In genomic region chr22:27258773-27259172, GRCh38 we compare ENCODE assay signal across 18 cellular contexts.
"Had no signal": no experiment of that assay in that cellular context is flagged by ENCODE, and none has a peak within 500 bp of the region (broad histone marks: within the 10 kb centered on the region; RNA-seq: fewer than 3 reads in every experiment).

No MANE protein-coding gene starts in this region.

- H3K27me3 Mint-ChIP-seq: activated naive CD4-positive, alpha-beta T cell treated with anti-CD3 and anti-CD28 coated beads, Interleukin-2, amount 10 ng/mL, durations not matched to agents 7 days and 5 days had no signal

- H3K9me3 ChIP-seq: pancreas had no signal

- H3K4me3 Mint-ChIP-seq: activated CD8-positive, alpha-beta T cell treated with anti-CD3 and anti-CD28 coated beads for 36 hours; activated naive CD4-positive, alpha-beta T cell treated with anti-CD3 and anti-CD28 coated beads, Interleukin-2, amount 10 ng/mL, durations not matched to agents 7 days and 5 days; activated T-helper 17 cell treated with anti-CD3 and anti-CD28 coated beads, Interleukin-2, amount 50 U/mL, for 72 hours; central memory CD8-positive, alpha-beta T cell; natural killer cell treated with Interleukin-12 subunit alpha and Interleukin-12 subunit beta and Interleukin-15 and Interleukin-18, amount 100 ng/mL, for 72 hours; stimulated activated naive CD8-positive, alpha-beta T cell treated with anti-CD3 and anti-CD28 coated beads, Interleukin-15, amount 100 ng/mL, for 72 hours; T-helper 2 cell treated with Interferon-gamma antibody and Interleukin-4, amounts not matched to agents 5 μg/mL and 100 μg/mL, for 36 hours had no signal

- DNase-seq: activated CD8-positive, alpha-beta T cell treated with anti-CD3 and anti-CD28 coated beads for 36 hours; activated naive CD4-positive, alpha-beta T cell treated with anti-CD3 and anti-CD28 coated beads, Interleukin-2, amount 10 ng/mL, durations not matched to agents 7 days and 5 days; amniotic stem cell; body of pancreas; effector memory CD4-positive, alpha-beta T cell; gastrocnemius medialis; heart right ventricle; islet precursor cell; left lung; pancreas; stimulated activated CD4-positive, alpha-beta T cell treated with anti-CD3 and anti-CD28 coated beads, Interleukin-4, amount 100 ng/mL, for 4 hours; stimulated activated naive CD8-positive, alpha-beta T cell treated with anti-CD3 and anti-CD28 coated beads, Interleukin-15, amount 100 ng/mL, for 72 hours had no signal

- H3K4me1 Mint-ChIP-seq: activated naive CD4-positive, alpha-beta T cell treated with anti-CD3 and anti-CD28 coated beads, Interleukin-2, amount 10 ng/mL, durations not matched to agents 7 days and 5 days; activated T-helper 17 cell treated with anti-CD3 and anti-CD28 coated beads, Interleukin-2, amount 50 U/mL, for 72 hours; central memory CD8-positive, alpha-beta T cell; stimulated activated naive CD8-positive, alpha-beta T cell treated with anti-CD3 and anti-CD28 coated beads, Interleukin-15, amount 100 ng/mL, for 72 hours had no signal

- ATAC-seq: activated CD8-positive, alpha-beta T cell treated with anti-CD3 and anti-CD28 coated beads for 36 hours; activated T-helper 17 cell treated with anti-CD3 and anti-CD28 coated beads, Interleukin-2, amount 50 U/mL, for 72 hours; body of pancreas; gastrocnemius medialis; heart right ventricle; left lung; natural killer cell treated with Interleukin-12 subunit alpha and Interleukin-12 subunit beta and Interleukin-15 and Interleukin-18, amount 100 ng/mL, for 72 hours; pancreas; stimulated activated naive CD8-positive, alpha-beta T cell treated with anti-CD3 and anti-CD28 coated beads, Interleukin-15, amount 100 ng/mL, for 72 hours had no signal

- H3K36me3 Mint-ChIP-seq: activated naive CD4-positive, alpha-beta T cell treated with anti-CD3 and anti-CD28 coated beads, Interleukin-2, amount 10 ng/mL, durations not matched to agents 7 days and 5 days had no signal

- H3K4me3 ChIP-seq: body of pancreas, gastrocnemius medialis, heart right ventricle, left lung, pancreas, thoracic aorta had no signal

- H3K36me3 ChIP-seq: gastrocnemius medialis, heart right ventricle, left lung, pancreas, thoracic aorta had no signal

- H3K27me3 ChIP-seq: body of pancreas, gastrocnemius medialis, pancreas had no signal

- H3K27ac Mint-ChIP-seq: activated CD8-positive, alpha-beta T cell treated with anti-CD3 and anti-CD28 coated beads for 36 hours; activated naive CD4-positive, alpha-beta T cell treated with anti-CD3 and anti-CD28 coated beads, Interleukin-2, amount 10 ng/mL, durations not matched to agents 7 days and 5 days; activated T-helper 17 cell treated with anti-CD3 and anti-CD28 coated beads, Interleukin-2, amount 50 U/mL, for 72 hours; natural killer cell treated with Interleukin-12 subunit alpha and Interleukin-12 subunit beta and Interleukin-15 and Interleukin-18, amount 100 ng/mL, for 72 hours; T-helper 2 cell treated with Interferon-gamma antibody and Interleukin-4, amounts not matched to agents 5 μg/mL and 100 μg/mL, for 36 hours had no signal

- H3K4me1 ChIP-seq: body of pancreas, gastrocnemius medialis, left lung, pancreas had no signal

- H3K27ac ChIP-seq: body of pancreas, epithelial cell of prostate, gastrocnemius medialis, heart right ventricle, left lung, pancreas, thoracic aorta had no signal
